In the genomic region with DNA sequence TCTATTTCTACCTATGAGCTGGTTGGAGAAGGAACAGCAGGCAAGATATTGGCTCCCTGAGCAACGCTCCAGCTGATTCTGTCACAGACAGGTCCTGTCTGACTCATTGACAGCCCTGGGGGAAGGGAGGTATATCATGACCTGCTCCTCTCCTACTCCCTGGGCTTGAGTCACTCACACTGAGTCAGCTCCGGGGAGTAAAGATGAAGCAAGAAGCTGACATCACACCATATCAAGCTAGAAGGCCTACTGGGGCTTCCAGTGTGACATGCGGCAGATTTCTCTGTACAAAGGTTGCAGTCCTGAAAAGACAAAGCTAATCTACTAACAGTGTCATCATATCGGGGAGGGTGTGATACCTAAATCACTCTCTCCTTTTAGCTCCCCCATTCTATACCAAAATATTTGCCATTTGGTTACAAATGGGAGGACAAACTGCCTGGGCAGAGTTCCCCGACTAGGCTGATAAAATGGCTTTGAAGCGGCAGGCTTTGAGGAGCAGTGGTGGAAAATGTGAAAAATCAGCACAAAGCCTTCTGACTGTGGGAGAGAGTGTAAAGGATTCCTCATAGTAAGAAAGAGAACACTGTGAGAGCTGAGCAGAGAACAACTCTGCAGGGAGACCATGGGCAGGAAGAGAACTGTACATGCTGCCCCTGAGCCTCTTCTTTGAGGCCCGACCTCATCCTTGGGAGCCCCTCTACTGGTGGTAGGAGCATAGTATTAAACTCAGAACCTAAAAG, we compare ENCODE assay signal across 8 cellular contexts. TPM values are rescaled to one million over a fixed set of nuclear protein-coding genes. Genes with fewer than 3 reads are reported as not detected.
A peak's percentile ranks its signal among the peaks of the same experiment; 100 is the strongest.
DNase-seq lines count a peak whose midpoint lies in the region; ATAC-seq and TF ChIP-seq lines count a peak whose summit lies in the region.

No MANE protein-coding gene starts in this region.

- H3K36me3 Mint-ChIP-seq in CD4-positive, alpha-beta memory T cell, result peaks cover 32 to 89% of the 10 kb centered on the region in 2 donors

- peaks cover 82% of the 10 kb centered on the region for H3K36me3 ChIP-seq in CD4-positive, alpha-beta memory T cell (ENCODE audit: insufficient read depth, low read length)
- H3K36me3 ChIP-seq in rectal smooth muscle tissue (ENCODE audit: control insufficient read depth, insufficient read depth, low read length), result peaks cover 38% of the 10 kb centered on the region
- peaks cover 4% of the 10 kb centered on the region for H3K36me3 ChIP-seq in urinary bladder (ENCODE audit: insufficient read depth)
- peaks cover 55% of the 10 kb centered on the region for H3K36me3 ChIP-seq in HAP-1 (replicated peaks)

- no peaks in the 10 kb centered on the region for H3K27me3 Mint-ChIP-seq in CD4-positive, alpha-beta memory T cell

- no peaks in the 10 kb centered on the region for H3K9me3 ChIP-seq in CD4-positive, alpha-beta memory T cell (ENCODE audit: control insufficient read depth in 1 of 2, low read length in 2 of 2)
- no peaks in the 10 kb centered on the region for H3K9me3 ChIP-seq in HAP-1

- DNase-seq in CD4-positive, alpha-beta memory T cell, result peak in 3 of 5 donors; percentile 17 to 90 (median 22)
- DNase-seq in activated effector memory CD4-positive, alpha-beta T cell treated with anti-CD3 and anti-CD28 coated beads, Interleukin-2, amount 50 U/mL, for 16 hours, result peak; percentile 91
- DNase-seq in foreskin melanocyte, result peak; percentile 40
- DNase-seq in HAP-1 (ENCODE audit: low spot score in 2 of 2), result no peak

- intact Hi-C loops in CD4-positive, alpha-beta memory T cell (cut with micrococcal nuclease), result no loop called here

- H3K4me3 ChIP-seq in CD4-positive, alpha-beta memory T cell (ENCODE audit: low read length in 2 of 2), result no peak overlapping the region
- no peak overlapping the region for H3K4me3 ChIP-seq in rectal smooth muscle tissue (ENCODE audit: low read length)
- no peak overlapping the region for H3K4me3 ChIP-seq in urinary bladder (ENCODE audit: low read depth, low read length)
- no peak overlapping the region for H3K4me3 ChIP-seq in HAP-1

- H3K27ac ChIP-seq in CD4-positive, alpha-beta memory T cell (ENCODE audit: low read depth, low read length), result no peak overlapping the region
- H3K27ac ChIP-seq in rectal smooth muscle tissue (ENCODE audit: low read depth, low read length) (peak overlapping the region; percentile 64), urinary bladder (ENCODE audit: low read depth) (peak overlapping the region; percentile 90)

- no peaks in the 10 kb centered on the region for H3K9me3 Mint-ChIP-seq in CD4-positive, alpha-beta memory T cell

- no peak overlapping the region for H3K9ac ChIP-seq in rectal smooth muscle tissue (ENCODE audit: low read length)

- POLR2A ChIA-PET in CD4-positive, alpha-beta memory T cell (lab: Charles Lee; ENCODE audit: partially characterized antibody), result interaction anchor here (1.3 to 2.8 kb wide), 6 partner anchors 10 to 30 kb away, joined by 3 to 14 read pairs (median 6); a partner anchor contains a TSS

- in situ Hi-C loops in HAP-1 (cut with MboI; ENCODE audit: low sequenced_read_pairs), result no loop called here

- peak overlapping the region in 5 of 8 donors; percentile 5 to 37 (median 14) for H3K4me3 Mint-ChIP-seq in CD4-positive, alpha-beta memory T cell

- no peak for ATAC-seq in GM19035 (IDR thresholded peaks at IDR 0.05; ENCODE audit: unreplicated experiment)

- H3K27ac Mint-ChIP-seq in CD4-positive, alpha-beta memory T cell, result peak overlapping the region; percentile 29 to 84 (median 78)

- H3K4me1 ChIP-seq in CD4-positive, alpha-beta memory T cell (ENCODE audit: insufficient read depth, low read length), result peaks cover 37% of the 10 kb centered on the region
- peaks cover 18% of the 10 kb centered on the region for H3K4me1 ChIP-seq in rectal smooth muscle tissue (ENCODE audit: control insufficient read depth, insufficient read depth, low read length)
- no peaks in the 10 kb centered on the region for H3K4me1 ChIP-seq in urinary bladder (ENCODE audit: insufficient read depth)
- no peaks in the 10 kb centered on the region for H3K4me1 ChIP-seq in HAP-1

- CTCF ChIA-PET in CD4-positive, alpha-beta memory T cell (lab: Charles Lee; ENCODE audit: partially characterized antibody), result interaction anchor here (0.6 to 5.8 kb wide), 6 partner anchors 11 to 60 kb away, joined by 3 to 46 read pairs (median 4); a partner anchor contains a TSS

- WGBS in urinary bladder, result 37% methylated on average over 7 of the region's 7 CpGs

- peaks cover 25 to 53% (median 35%) of the 10 kb centered on the region in 4 donors for H3K4me1 Mint-ChIP-seq in CD4-positive, alpha-beta memory T cell

- no peaks in the 10 kb centered on the region for H3K27me3 ChIP-seq in CD4-positive, alpha-beta memory T cell (ENCODE audit: insufficient read depth, low read length)
- H3K27me3 ChIP-seq in rectal smooth muscle tissue (ENCODE audit: control insufficient read depth, insufficient read depth, low read length) (no peaks in the 10 kb centered on the region), HAP-1 (ENCODE audit: low read depth) (no peaks in the 10 kb centered on the region)

TF ChIP-seq in PFSK-1, 5 proteins besides CTCF, POLR2A, EP300 and RAD21:
- TF ChIP-seq POLR2AphosphoS5 (IDR thresholded peaks at IDR 0.05; ENCODE audit: low read depth, low read length) (no peak; the same call in 1 of the 2 replicates), SIN3A (IDR thresholded peaks at IDR 0.05; ENCODE audit: borderline replicate concordance, insufficient read depth, low read length) (peak; percentile 99; the same call in 1 of the 2 replicates), TAF1 (IDR thresholded peaks at IDR 0.05; ENCODE audit: borderline replicate concordance, insufficient read depth, low read length) (no peak; the same call in 1 of the 2 replicates), FOXP2 (optimal IDR thresholded peaks at IDR 0.05; ENCODE audit: borderline replicate concordance, extremely low read depth, extremely low read length, insufficient read depth) (peak; percentile 73)
- TF ChIP-seq, protein P1, sequence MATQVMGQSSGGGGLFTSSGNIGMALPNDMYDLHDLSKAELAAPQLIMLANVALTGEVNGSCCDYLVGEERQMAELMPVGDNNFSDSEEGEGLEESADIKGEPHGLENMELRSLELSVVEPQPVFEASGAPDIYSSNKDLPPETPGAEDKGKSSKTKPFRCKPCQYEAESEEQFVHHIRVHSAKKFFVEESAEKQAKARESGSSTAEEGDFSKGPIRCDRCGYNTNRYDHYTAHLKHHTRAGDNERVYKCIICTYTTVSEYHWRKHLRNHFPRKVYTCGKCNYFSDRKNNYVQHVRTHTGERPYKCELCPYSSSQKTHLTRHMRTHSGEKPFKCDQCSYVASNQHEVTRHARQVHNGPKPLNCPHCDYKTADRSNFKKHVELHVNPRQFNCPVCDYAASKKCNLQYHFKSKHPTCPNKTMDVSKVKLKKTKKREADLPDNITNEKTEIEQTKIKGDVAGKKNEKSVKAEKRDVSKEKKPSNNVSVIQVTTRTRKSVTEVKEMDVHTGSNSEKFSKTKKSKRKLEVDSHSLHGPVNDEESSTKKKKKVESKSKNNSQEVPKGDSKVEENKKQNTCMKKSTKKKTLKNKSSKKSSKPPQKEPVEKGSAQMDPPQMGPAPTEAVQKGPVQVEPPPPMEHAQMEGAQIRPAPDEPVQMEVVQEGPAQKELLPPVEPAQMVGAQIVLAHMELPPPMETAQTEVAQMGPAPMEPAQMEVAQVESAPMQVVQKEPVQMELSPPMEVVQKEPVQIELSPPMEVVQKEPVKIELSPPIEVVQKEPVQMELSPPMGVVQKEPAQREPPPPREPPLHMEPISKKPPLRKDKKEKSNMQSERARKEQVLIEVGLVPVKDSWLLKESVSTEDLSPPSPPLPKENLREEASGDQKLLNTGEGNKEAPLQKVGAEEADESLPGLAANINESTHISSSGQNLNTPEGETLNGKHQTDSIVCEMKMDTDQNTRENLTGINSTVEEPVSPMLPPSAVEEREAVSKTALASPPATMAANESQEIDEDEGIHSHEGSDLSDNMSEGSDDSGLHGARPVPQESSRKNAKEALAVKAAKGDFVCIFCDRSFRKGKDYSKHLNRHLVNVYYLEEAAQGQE (IDR thresholded peaks at IDR 0.05; ENCODE audit: insufficient read depth in 1 of 2, low read depth in 2 of 2, low read length in 2 of 2), result 0 out of 4 replicates have a peak, but pooled peaks of 1 of the 2 experiments have one; percentile 12
TF ChIP-seq in PFSK-1: peak in this region for 3.

RNA-seq across cellular contexts. Expression of a gene that starts 15.5 kb away (rescaled TPM):
- total RNA-seq in CD4-positive, alpha-beta memory T cell, result 10 to 100 TPM; 87.2 to 97.4 TPM
- polyA plus RNA-seq in CD4-positive, alpha-beta memory T cell, result 10 to 100 TPM; 56.6 to 68.8 TPM
- 63.9 TPM for polyA plus RNA-seq in PFSK-1 (2012; ENCODE audit: insufficient read length, low read depth)
- total RNA-seq in urinary bladder, result 26.5 TPM
- polyA plus RNA-seq in urinary bladder, result 45.5 TPM

RNA-seq across cellular contexts. Expression of a gene that starts 29.7 kb away (rescaled TPM):
- 10 to 100 TPM; 39.2 to 39.3 TPM for total RNA-seq in CD4-positive, alpha-beta memory T cell
- polyA plus RNA-seq in CD4-positive, alpha-beta memory T cell, result 1 to 10 TPM in 1 of 2 donors, under 1 TPM in 1; 0.36 to 1.3 TPM
- 31.5 TPM for polyA plus RNA-seq in PFSK-1 (2012; ENCODE audit: insufficient read length, low read depth)
- total RNA-seq in urinary bladder, result 8.1 TPM
- 15.9 TPM for polyA plus RNA-seq in urinary bladder

RNA-seq across cellular contexts. Expression of a gene that starts 35.3 kb away (rescaled TPM):
- total RNA-seq in CD4-positive, alpha-beta memory T cell, result 10 to 100 TPM; 56.3 to 64.3 TPM
- 10 to 100 TPM; 32.1 to 33.6 TPM for polyA plus RNA-seq in CD4-positive, alpha-beta memory T cell
- polyA plus RNA-seq in PFSK-1 (2012; ENCODE audit: insufficient read length, low read depth), result 26.4 TPM
- 42.9 TPM for total RNA-seq in urinary bladder
- 31.2 TPM for polyA plus RNA-seq in urinary bladder

RNA-seq across cellular contexts. Expression of a gene that starts 57.2 kb away (rescaled TPM):
- total RNA-seq in CD4-positive, alpha-beta memory T cell, result 100 to 1,000 TPM; 143 to 151 TPM
- polyA plus RNA-seq in CD4-positive, alpha-beta memory T cell, result 100 to 1,000 TPM; 242 to 380 TPM
- polyA plus RNA-seq in PFSK-1 (2012; ENCODE audit: insufficient read length, low read depth), result 365 TPM
- total RNA-seq in urinary bladder, result 77.2 TPM
- 191 TPM for polyA plus RNA-seq in urinary bladder

Comparison
In these comparisons a context has a peak if more than half of its experiments do, and no peak if none do; other contexts are left out.
1. DNase-seq: peak in CD4-positive, alpha-beta memory T cell (3 of 5), activated effector memory CD4-positive, alpha-beta T cell treated with anti-CD3 and anti-CD28 coated beads, Interleukin-2, amount 50 U/mL, for 16 hours (single experiment) and foreskin melanocyte (single experiment); none in HAP-1 (0 of 2).